ENCODE assay signal across 9 cellular contexts in genomic region chr10:84715911-84716310, GRCh38.
DNase-seq lines count a peak whose midpoint lies in the region; ATAC-seq and TF ChIP-seq lines count a peak whose summit lies in the region.
"Had no signal": no experiment of that assay in that cellular context is flagged by ENCODE, and none has a peak within 500 bp of the region (broad histone marks: within the 10 kb centered on the region; RNA-seq: fewer than 3 reads in every experiment).

No MANE protein-coding gene starts in this region.

- no peaks in the 10 kb centered on the region for H3F3A ChIP-seq in MM.1S (ENCODE audit: insufficient read depth, low read length)

- H3K9me3 Mint-ChIP-seq in activated CD4-positive, alpha-beta T cell treated with anti-CD3 and anti-CD28 coated beads, Interleukin-2, amount 10 ng/mL, durations not matched to agents 24 days and 14 days, result no peaks in the 10 kb centered on the region

- H3K36me3 ChIP-seq in MM.1S (replicated peaks; ENCODE audit: insufficient read depth, low read length) (no peaks in the 10 kb centered on the region), colonic mucosa (no peaks in the 10 kb centered on the region), trophoblast cell (ENCODE audit: control insufficient read depth in 1 of 2, insufficient read depth in 2 of 2, low read length in 2 of 2) (no peaks in the 10 kb centered on the region), tibial artery (no peaks in the 10 kb centered on the region)

- H3K79me1 ChIP-seq in trophoblast cell (ENCODE audit: low read length), result no peaks in the 10 kb centered on the region

- DNase-seq in activated CD4-positive, alpha-beta T cell treated with anti-CD3 and anti-CD28 coated beads, Interleukin-2, amount 10 ng/mL, durations not matched to agents 24 days and 14 days, result peak; percentile 65
- no peak for DNase-seq in activated CD4-positive, alpha-beta T cell treated with anti-CD3 and anti-CD28 coated beads, Interleukin-2, amount 50 U/mL, for 4 hours
- no peak for DNase-seq in MM.1S
- DNase-seq in colonic mucosa, result peak; percentile 21
- DNase-seq in trophoblast cell, result peak; percentile 48 to 80
- DNase-seq in tibial artery, result no peak

- H3K27ac ChIP-seq in MM.1S (ENCODE audit: low read length) (no peak overlapping the region), colonic mucosa (no peak overlapping the region), trophoblast cell (ENCODE audit: low read depth, low read length) (no peak overlapping the region), tibial artery (no peak overlapping the region)

- no peak overlapping the region for H2BK12ac ChIP-seq in trophoblast cell (ENCODE audit: low read length)

- H3K9me3 ChIP-seq in MM.1S (replicated peaks; ENCODE audit: insufficient read depth, low read length) (no peaks in the 10 kb centered on the region), colonic mucosa (no peaks in the 10 kb centered on the region), trophoblast cell (ENCODE audit: insufficient read depth, low read depth, low read length) (no peaks in the 10 kb centered on the region), tibial artery (no peaks in the 10 kb centered on the region)

- no peak overlapping the region for H4K8ac ChIP-seq in trophoblast cell (ENCODE audit: low read depth, low read length)

- no peaks in the 10 kb centered on the region for H3K79me2 ChIP-seq in MM.1S (ENCODE audit: low read length)
- no peaks in the 10 kb centered on the region for H3K79me2 ChIP-seq in trophoblast cell (ENCODE audit: control insufficient read depth, insufficient read depth, low read length, poor library complexity)

- no peak overlapping the region for H2AFZ ChIP-seq in MM.1S (ENCODE audit: low read length)
- H2AFZ ChIP-seq in trophoblast cell (ENCODE audit: insufficient read depth, low read length, poor library complexity), result no peak overlapping the region

- no peaks in the 10 kb centered on the region for H3K27me3 ChIP-seq in MM.1S (replicated peaks; ENCODE audit: insufficient read depth, low read length)
- H3K27me3 ChIP-seq in colonic mucosa, result no peaks in the 10 kb centered on the region
- H3K27me3 ChIP-seq in trophoblast cell (ENCODE audit: insufficient read depth, low read length), result no peaks in the 10 kb centered on the region
- H3K27me3 ChIP-seq in tibial artery, result no peaks in the 10 kb centered on the region

- no peak overlapping the region for H3K18ac ChIP-seq in trophoblast cell (ENCODE audit: low read length)

- H3K4me1 ChIP-seq in MM.1S (ENCODE audit: low read length) (no peaks in the 10 kb centered on the region), colonic mucosa (no peaks in the 10 kb centered on the region), trophoblast cell (ENCODE audit: control insufficient read depth in 1 of 2, insufficient read depth in 2 of 2, low read length in 2 of 2) (no peaks in the 10 kb centered on the region), tibial artery (no peaks in the 10 kb centered on the region)

- H3K4me1 Mint-ChIP-seq in activated CD4-positive, alpha-beta T cell treated with anti-CD3 and anti-CD28 coated beads, Interleukin-2, amount 10 ng/mL, durations not matched to agents 24 days and 14 days, result no peaks in the 10 kb centered on the region

- peak; percentile 48 for TF ChIP-seq CTCF in MM.1S (IDR thresholded peaks at IDR 0.05; ENCODE audit: low read length)
- TF ChIP-seq CTCF in colonic mucosa (IDR thresholded peaks at IDR 0.05), result peak; percentile 50
- TF ChIP-seq CTCF in tibial artery (IDR thresholded peaks at IDR 0.05), result no peak

- no peak overlapping the region for H2AK5ac ChIP-seq in trophoblast cell (ENCODE audit: low read length)

- H3K23ac ChIP-seq in trophoblast cell (ENCODE audit: low read length), result no peak overlapping the region

- H3K4me3 ChIP-seq in MM.1S (ENCODE audit: low read length) (no peak overlapping the region), colonic mucosa (no peak overlapping the region), trophoblast cell (ENCODE audit: low read depth, low read length) (no peak overlapping the region), tibial artery (no peak overlapping the region)

- peaks cover 4% of the 10 kb centered on the region for H3K27me3 Mint-ChIP-seq in activated CD4-positive, alpha-beta T cell treated with anti-CD3 and anti-CD28 coated beads, Interleukin-2, amount 10 ng/mL, durations not matched to agents 24 days and 14 days

- ATAC-seq in GM21786 (IDR thresholded peaks at IDR 0.05; ENCODE audit: unreplicated experiment) (peak; percentile 84), GM21576 (IDR thresholded peaks at IDR 0.05; ENCODE audit: unreplicated experiment) (no peak)

- no peak overlapping the region for H4K91ac ChIP-seq in trophoblast cell (ENCODE audit: low read depth, low read length)

- H3K36me3 Mint-ChIP-seq in activated CD4-positive, alpha-beta T cell treated with anti-CD3 and anti-CD28 coated beads, Interleukin-2, amount 10 ng/mL, durations not matched to agents 24 days and 14 days (ENCODE audit: low read depth), result no peaks in the 10 kb centered on the region
- H3K36me3 Mint-ChIP-seq: activated naive CD8-positive, alpha-beta T cell had no signal

- no peak overlapping the region for H2BK5ac ChIP-seq in trophoblast cell (ENCODE audit: low read depth, low read length, poor library complexity)

- no peak overlapping the region for H3K4me3 Mint-ChIP-seq in activated CD4-positive, alpha-beta T cell treated with anti-CD3 and anti-CD28 coated beads, Interleukin-2, amount 10 ng/mL, durations not matched to agents 24 days and 14 days
- H3K4me3 Mint-ChIP-seq: activated naive CD8-positive, alpha-beta T cell had no signal

- H3K4me2 ChIP-seq in MM.1S (ENCODE audit: low read depth, low read length) (no peak overlapping the region), trophoblast cell (ENCODE audit: low read length) (no peak overlapping the region)

- no CpG with 5 or more reads among the region's 2 CpGs for WGBS in trophoblast cell (ENCODE audit: extremely low coverage, insufficient coverage, insufficient read length)

- intact Hi-C loops in activated CD4-positive, alpha-beta T cell treated with anti-CD3 and anti-CD28 coated beads, Interleukin-2, amount 10 ng/mL, durations not matched to agents 24 days and 14 days (cut with micrococcal nuclease), result loop anchor here (2.0 to 5.0 kb wide), 2 partner anchors 175 to 339 kb away; no protein-coding TSS in a partner anchor
- intact Hi-C loops in colonic mucosa (cut with DNase I), result no loop called here
- intact Hi-C loops in tibial artery (cut with DNase I; ENCODE audit: low total_unique reads), result no loop called here

- H4K12ac ChIP-seq in trophoblast cell (ENCODE audit: low read depth, low read length), result no peak overlapping the region

- H4K20me1 ChIP-seq in MM.1S (ENCODE audit: insufficient read depth, low read length), result no peaks in the 10 kb centered on the region

- H3K4ac ChIP-seq in trophoblast cell (ENCODE audit: low read depth, low read length), result no peak overlapping the region

- no peak overlapping the region for H2BK120ac ChIP-seq in trophoblast cell (ENCODE audit: insufficient read depth, low read length, poor library complexity)

- no peak overlapping the region for H3K27ac Mint-ChIP-seq in activated CD4-positive, alpha-beta T cell treated with anti-CD3 and anti-CD28 coated beads, Interleukin-2, amount 10 ng/mL, durations not matched to agents 24 days and 14 days
- H3K27ac Mint-ChIP-seq: activated naive CD8-positive, alpha-beta T cell had no signal

- H3K9me2 ChIP-seq in MM.1S (replicated peaks; ENCODE audit: insufficient read depth, low read length), result no peaks in the 10 kb centered on the region

- H3K14ac ChIP-seq in trophoblast cell (ENCODE audit: low read length), result no peak overlapping the region

- H3K9ac ChIP-seq in MM.1S (ENCODE audit: low read length) (no peak overlapping the region), colonic mucosa (ENCODE audit: low read depth in 2 of 2, low read length in 2 of 2) (no peak overlapping the region), trophoblast cell (ENCODE audit: low read length) (no peak overlapping the region)

Comparison
In these comparisons a context has a peak if more than half of its experiments do, and no peak if none do; other contexts are left out.
1. DNase-seq: peak in activated CD4-positive, alpha-beta T cell treated with anti-CD3 and anti-CD28 coated beads, Interleukin-2, amount 10 ng/mL, durations not matched to agents 24 days and 14 days (single experiment), colonic mucosa (single experiment) and trophoblast cell (2 of 2); none in activated CD4-positive, alpha-beta T cell treated with anti-CD3 and anti-CD28 coated beads, Interleukin-2, amount 50 U/mL, for 4 hours (0 of 2), MM.1S (single experiment) and tibial artery (0 of 2).
2. CTCF ChIP-seq: peak in MM.1S (single experiment) and colonic mucosa (single experiment); none in tibial artery (0 of 2).